In the genomic region with DNA sequence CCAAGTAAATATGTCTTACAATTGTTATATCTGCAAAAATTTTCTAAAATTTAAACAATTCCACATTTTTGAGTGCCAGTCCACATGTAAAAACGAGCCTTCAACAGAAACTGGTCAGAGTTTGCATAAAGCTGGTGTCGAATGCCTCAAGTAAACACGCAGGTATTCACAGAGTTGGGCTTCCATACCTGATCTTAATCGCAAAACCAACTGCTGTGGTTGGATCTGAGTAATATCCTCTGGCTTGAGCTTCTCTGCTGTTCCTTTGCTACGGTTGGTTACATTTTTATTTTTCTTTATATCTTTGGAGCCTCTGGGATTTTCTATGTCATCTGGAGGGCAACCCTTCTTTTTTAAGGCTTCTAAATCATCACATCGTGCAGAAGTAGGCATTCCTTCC, we compare ENCODE assay signal across 2 cellular contexts.
TF ChIP-seq lines count a peak whose summit lies in the region.

No MANE protein-coding gene starts in this region.

TF ChIP-seq in A549, 52 proteins besides CTCF, POLR2A, EP300 and RAD21:
- TF ChIP-seq, protein P1, sequence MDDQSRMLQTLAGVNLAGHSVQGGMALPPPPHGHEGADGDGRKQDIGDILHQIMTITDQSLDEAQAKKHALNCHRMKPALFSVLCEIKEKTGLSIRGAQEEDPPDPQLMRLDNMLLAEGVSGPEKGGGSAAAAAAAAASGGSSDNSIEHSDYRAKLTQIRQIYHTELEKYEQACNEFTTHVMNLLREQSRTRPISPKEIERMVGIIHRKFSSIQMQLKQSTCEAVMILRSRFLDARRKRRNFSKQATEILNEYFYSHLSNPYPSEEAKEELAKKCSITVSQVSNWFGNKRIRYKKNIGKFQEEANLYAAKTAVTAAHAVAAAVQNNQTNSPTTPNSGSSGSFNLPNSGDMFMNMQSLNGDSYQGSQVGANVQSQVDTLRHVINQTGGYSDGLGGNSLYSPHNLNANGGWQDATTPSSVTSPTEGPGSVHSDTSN (IDR thresholded peaks at IDR 0.05) = no peak
- TF ChIP-seq HOXA7 (CRISPR knock-in tag; IDR thresholded peaks at IDR 0.05) (no peak), CEBPB (IDR thresholded peaks at IDR 0.05) (no peak), TP53 (CRISPR knock-in tag; IDR thresholded peaks at IDR 0.05) (no peak), SMC3 (IDR thresholded peaks at IDR 0.05) (no peak), HOXB13 (CRISPR knock-in tag; IDR thresholded peaks at IDR 0.05; ENCODE audit: low read depth) (no peak)

TF ChIP-seq in K562, 482 proteins besides CTCF, POLR2A, EP300 and RAD21 (continued from another document):
- TF ChIP-seq, protein P2, sequence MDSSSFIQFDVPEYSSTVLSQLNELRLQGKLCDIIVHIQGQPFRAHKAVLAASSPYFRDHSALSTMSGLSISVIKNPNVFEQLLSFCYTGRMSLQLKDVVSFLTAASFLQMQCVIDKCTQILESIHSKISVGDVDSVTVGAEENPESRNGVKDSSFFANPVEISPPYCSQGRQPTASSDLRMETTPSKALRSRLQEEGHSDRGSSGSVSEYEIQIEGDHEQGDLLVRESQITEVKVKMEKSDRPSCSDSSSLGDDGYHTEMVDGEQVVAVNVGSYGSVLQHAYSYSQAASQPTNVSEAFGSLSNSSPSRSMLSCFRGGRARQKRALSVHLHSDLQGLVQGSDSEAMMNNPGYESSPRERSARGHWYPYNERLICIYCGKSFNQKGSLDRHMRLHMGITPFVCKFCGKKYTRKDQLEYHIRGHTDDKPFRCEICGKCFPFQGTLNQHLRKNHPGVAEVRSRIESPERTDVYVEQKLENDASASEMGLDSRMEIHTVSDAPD (CRISPR knock-in tag; IDR thresholded peaks at IDR 0.05) = no peak
- TF ChIP-seq ZBTB26 (CRISPR knock-in tag; IDR thresholded peaks at IDR 0.05) (no peak), CHD1 (IDR thresholded peaks at IDR 0.05; ENCODE audit: low read length) (no peak), PCBP1 (IDR thresholded peaks at IDR 0.05; ENCODE audit: low read depth, low read length, poor library complexity, severe bottlenecking) (no peak)
- TF ChIP-seq, protein P3, sequence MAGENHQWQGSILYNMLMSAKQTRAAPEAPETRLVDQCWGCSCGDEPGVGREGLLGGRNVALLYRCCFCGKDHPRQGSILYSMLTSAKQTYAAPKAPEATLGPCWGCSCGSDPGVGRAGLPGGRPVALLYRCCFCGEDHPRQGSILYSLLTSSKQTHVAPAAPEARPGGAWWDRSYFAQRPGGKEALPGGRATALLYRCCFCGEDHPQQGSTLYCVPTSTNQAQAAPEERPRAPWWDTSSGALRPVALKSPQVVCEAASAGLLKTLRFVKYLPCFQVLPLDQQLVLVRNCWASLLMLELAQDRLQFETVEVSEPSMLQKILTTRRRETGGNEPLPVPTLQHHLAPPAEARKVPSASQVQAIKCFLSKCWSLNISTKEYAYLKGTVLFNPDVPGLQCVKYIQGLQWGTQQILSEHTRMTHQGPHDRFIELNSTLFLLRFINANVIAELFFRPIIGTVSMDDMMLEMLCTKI (IDR thresholded peaks at IDR 0.05; ENCODE audit: partially characterized antibody) = no peak
